Comparison of ENCODE assay signal across 8 cellular contexts in genomic region chr5:69367697-69368279, GRCh38. TPM values are rescaled to one million over a fixed set of nuclear protein-coding genes. Genes with fewer than 3 reads are reported as not detected.
DNase-seq lines count a peak whose midpoint lies in the region; FAIRE-seq and TF ChIP-seq lines count a peak whose summit lies in the region.

No MANE protein-coding gene starts in this region.

- H3K9me3 Mint-ChIP-seq in activated naive CD4-positive, alpha-beta T cell treated with anti-CD3 and anti-CD28 coated beads, Interleukin-2, amount 50 U/mL, for 24 hours, result no peaks in the 10 kb centered on the region
- peaks cover 5% of the 10 kb centered on the region for H3K9me3 Mint-ChIP-seq in glutamatergic neuron (ENCODE audit: unreplicated experiment)

- H3K4me1 ChIP-seq in subcutaneous abdominal adipose tissue (ENCODE audit: control insufficient read depth in 5 of 5, insufficient read depth in 5 of 5, low read length in 5 of 5), result peaks cover 0 to 27% (median 25%) of the 10 kb centered on the region in 5 donors

- peaks cover 62% of the 10 kb centered on the region for H3K4me1 Mint-ChIP-seq in activated naive CD4-positive, alpha-beta T cell treated with anti-CD3 and anti-CD28 coated beads, Interleukin-2, amount 50 U/mL, for 24 hours
- peaks cover 5% of the 10 kb centered on the region for H3K4me1 Mint-ChIP-seq in glutamatergic neuron (ENCODE audit: low read depth, unreplicated experiment)

- H3K27ac ChIP-seq in WERI-Rb-1, result no peak overlapping the region
- peak overlapping the region; percentile 99 for H3K27ac ChIP-seq in subcutaneous abdominal adipose tissue (ENCODE audit: low read depth, low read length)

- H3K36me3 Mint-ChIP-seq in activated naive CD4-positive, alpha-beta T cell treated with anti-CD3 and anti-CD28 coated beads, Interleukin-2, amount 50 U/mL, for 24 hours, result peaks cover 14% of the 10 kb centered on the region
- H3K36me3 Mint-ChIP-seq in glutamatergic neuron (ENCODE audit: unreplicated experiment), result peaks cover 3% of the 10 kb centered on the region

- no peak for DNase-seq in activated naive CD4-positive, alpha-beta T cell treated with Interleukin-2 at 50 U/mL for 16 hours
- DNase-seq in WERI-Rb-1 (no peak), glutamatergic neuron (no peak), NCI-H446 treated with DMSO at 0.1 percent for 48 hours (lab: John Stamatoyannopoulos, UW) (no peak), GM12891 (ENCODE audit: insufficient read length, low spot score) (no peak), NCI-H345 treated with DMSO at 0.1 percent for 48 hours (lab: John Stamatoyannopoulos, UW; ENCODE audit: unreplicated experiment) (no peak)

- H3K27me3 ChIP-seq in WERI-Rb-1 (ENCODE audit: insufficient read depth, low read depth, severe bottlenecking) (no peaks in the 10 kb centered on the region), subcutaneous abdominal adipose tissue (ENCODE audit: control insufficient read depth in 5 of 5, insufficient read depth in 4 of 5, low read length in 5 of 5) (no peaks in the 10 kb centered on the region)

- TF ChIP-seq POLR2A in GM12891 (IDR thresholded peaks at IDR 0.05; ENCODE audit: low read depth, low read length), result no peak

- peak overlapping the region; percentile 99 for H3K27ac Mint-ChIP-seq in activated naive CD4-positive, alpha-beta T cell treated with anti-CD3 and anti-CD28 coated beads, Interleukin-2, amount 50 U/mL, for 24 hours
- H3K27ac Mint-ChIP-seq in glutamatergic neuron (ENCODE audit: unreplicated experiment), result peak overlapping the region; percentile 96

- no peak for FAIRE-seq in GM12891 (lab: Jason Lieb, UNC)

- no peak for TF ChIP-seq CTCF in WERI-Rb-1 (IDR thresholded peaks at IDR 0.05; ENCODE audit: low read depth, low read length)
- TF ChIP-seq CTCF in glutamatergic neuron (IDR thresholded peaks at IDR 0.05; ENCODE audit: partially characterized antibody, unreplicated experiment), result no peak

- H3K4me3 ChIP-seq in WERI-Rb-1 (ENCODE audit: low read depth, low read length) (peak overlapping the region; percentile 91), subcutaneous abdominal adipose tissue (ENCODE audit: low read depth in 1 of 5, low read length in 5 of 5) (peak overlapping the region in 4 of 5 donors; percentile 90 to 98 (median 94))

- peak overlapping the region; percentile 93 for H3K4me3 Mint-ChIP-seq in activated naive CD4-positive, alpha-beta T cell treated with anti-CD3 and anti-CD28 coated beads, Interleukin-2, amount 50 U/mL, for 24 hours
- peak overlapping the region; percentile 97 for H3K4me3 Mint-ChIP-seq in glutamatergic neuron (ENCODE audit: unreplicated experiment)

- H3K9ac ChIP-seq in subcutaneous abdominal adipose tissue (ENCODE audit: low read length in 5 of 5), result peak overlapping the region in 4 of 5 donors; percentile 20 to 99 (median 92)

- peaks cover 38% of the 10 kb centered on the region for H3K36me3 ChIP-seq in WERI-Rb-1
- peaks cover 12 to 34% (median 22%) of the 10 kb centered on the region in 5 donors for H3K36me3 ChIP-seq in subcutaneous abdominal adipose tissue (ENCODE audit: control insufficient read depth in 5 of 5, insufficient read depth in 5 of 5, low read length in 5 of 5)

- no peaks in the 10 kb centered on the region for H3K27me3 Mint-ChIP-seq in activated naive CD4-positive, alpha-beta T cell treated with anti-CD3 and anti-CD28 coated beads, Interleukin-2, amount 50 U/mL, for 24 hours
- H3K27me3 Mint-ChIP-seq in glutamatergic neuron (ENCODE audit: unreplicated experiment), result peaks cover 2% of the 10 kb centered on the region

- H3K9me3 ChIP-seq in WERI-Rb-1 (ENCODE audit: severe bottlenecking), result no peaks in the 10 kb centered on the region
- no peaks in the 10 kb centered on the region for H3K9me3 ChIP-seq in subcutaneous abdominal adipose tissue (ENCODE audit: control insufficient read depth in 5 of 5, low read length in 5 of 5)

TF ChIP-seq in GM12891, 5 proteins besides CTCF, POLR2A, EP300 and RAD21:
- TF ChIP-seq POLR2AphosphoS5 (IDR thresholded peaks at IDR 0.05; ENCODE audit: low read depth, low read length) (no peak), TAF1 (IDR thresholded peaks at IDR 0.05; ENCODE audit: low read depth, low read length) (no peak), SPI1 (IDR thresholded peaks at IDR 0.05; ENCODE audit: low read depth, low read length) (no peak), POU2F2 (IDR thresholded peaks at IDR 0.05; ENCODE audit: low read depth, low read length) (no peak), PAX5 (IDR thresholded peaks at IDR 0.05; ENCODE audit: insufficient read depth, low read length, severe bottlenecking) (no peak)

RNA-seq across cellular contexts. Expression of gene AK6, which starts 1.5 kb away (rescaled TPM):
- total RNA-seq in glutamatergic neuron (ENCODE audit: unreplicated experiment), result 17.6 TPM
- polyA plus RNA-seq in GM12891 (2012; ENCODE audit: low read depth, missing spikeins), result 76.7 TPM

RNA-seq across cellular contexts. Expression of gene TAF9, which starts 1.5 kb away (rescaled TPM):
- total RNA-seq in glutamatergic neuron (ENCODE audit: unreplicated experiment), result 79.0 TPM
- 89.0 TPM for polyA plus RNA-seq in GM12891 (2012; ENCODE audit: low read depth, missing spikeins)

RNA-seq across cellular contexts. Expression of gene RAD17, which starts 1.8 kb away (rescaled TPM):
- 37.5 TPM for total RNA-seq in glutamatergic neuron (ENCODE audit: unreplicated experiment)
- polyA plus RNA-seq in GM12891 (2012; ENCODE audit: low read depth, missing spikeins), result 21.4 TPM

RNA-seq across cellular contexts. Expression of gene CCDC125, which starts 35.2 kb away (rescaled TPM):
- 4.3 TPM for total RNA-seq in glutamatergic neuron (ENCODE audit: unreplicated experiment)
- 6.6 TPM for polyA plus RNA-seq in GM12891 (2012; ENCODE audit: low read depth, missing spikeins)

RNA-seq across cellular contexts. Expression of gene MARVELD2, which starts 47.1 kb away (rescaled TPM):
- 1.6 TPM for total RNA-seq in glutamatergic neuron (ENCODE audit: unreplicated experiment)
- 1.4 TPM for polyA plus RNA-seq in GM12891 (2012; ENCODE audit: low read depth, missing spikeins)
